In genomic region chr10:34222359-34222758, GRCh38 we compare ENCODE assay signal across 18 cellular contexts.
"Had no signal": no experiment of that assay in that cellular context is flagged by ENCODE, and none has a peak within 500 bp of the region (broad histone marks: within the 10 kb centered on the region; RNA-seq: fewer than 3 reads in every experiment).

No MANE protein-coding gene starts in this region.

- H3K4me1 Mint-ChIP-seq: memory B cell had no signal

- H3K4me3 ChIP-seq: ascending aorta, cardiac muscle cell, colonic mucosa, heart left ventricle, left lung, pancreas, thyroid gland, uterus had no signal

- ATAC-seq: activated CD4-positive, alpha-beta T cell treated with anti-CD3 and anti-CD28 coated beads for 36 hours; activated CD8-positive, alpha-beta T cell treated with anti-CD3 and anti-CD28 coated beads for 36 hours; activated T-cell treated with anti-CD3 and anti-CD28 coated beads, Interleukin-2, amount 50 U/mL, for 72 hours; heart left ventricle; left lung; pancreas had no signal

- H3K27me3 ChIP-seq: ascending aorta, cardiac muscle cell, colonic mucosa, heart left ventricle, left lung, pancreas, thyroid gland, uterus had no signal

- H3K27ac Mint-ChIP-seq: activated CD4-positive, alpha-beta T cell treated with anti-CD3 and anti-CD28 coated beads for 36 hours; activated CD8-positive, alpha-beta T cell treated with anti-CD3 and anti-CD28 coated beads for 36 hours; activated naive CD8-positive, alpha-beta T cell treated with anti-CD3 and anti-CD28 coated beads, Interleukin-2, amount 10 ng/mL, durations not matched to agents 7 days and 5 days; activated T-cell treated with anti-CD3 and anti-CD28 coated beads, Interleukin-2, amount 50 U/mL, for 72 hours; memory B cell; natural killer cell treated with Interleukin-12 subunit alpha and Interleukin-12 subunit beta and Interleukin-15 and Interleukin-18, amount 100 ng/mL, for 72 hours had no signal

- H3K36me3 ChIP-seq: ascending aorta, cardiac muscle cell, colonic mucosa, heart left ventricle, left lung, pancreas, thyroid gland, uterus had no signal

- H3K4me3 Mint-ChIP-seq: activated CD4-positive, alpha-beta T cell treated with anti-CD3 and anti-CD28 coated beads for 36 hours; activated CD8-positive, alpha-beta T cell treated with anti-CD3 and anti-CD28 coated beads for 36 hours; activated naive CD8-positive, alpha-beta T cell treated with anti-CD3 and anti-CD28 coated beads, Interleukin-2, amount 10 ng/mL, durations not matched to agents 7 days and 5 days; activated T-cell treated with anti-CD3 and anti-CD28 coated beads, Interleukin-2, amount 50 U/mL, for 72 hours; memory B cell; natural killer cell treated with Interleukin-12 subunit alpha and Interleukin-12 subunit beta and Interleukin-15 and Interleukin-18, amount 100 ng/mL, for 72 hours had no signal

- H3K4me1 ChIP-seq: ascending aorta, colonic mucosa, heart left ventricle, left lung, pancreas, uterus had no signal

- H3K9me3 Mint-ChIP-seq: natural killer cell treated with Interleukin-12 subunit alpha and Interleukin-12 subunit beta and Interleukin-15 and Interleukin-18, amount 100 ng/mL, for 72 hours had no signal

- H3K36me3 Mint-ChIP-seq: activated naive CD8-positive, alpha-beta T cell treated with anti-CD3 and anti-CD28 coated beads, Interleukin-2, amount 10 ng/mL, durations not matched to agents 7 days and 5 days; memory B cell; natural killer cell treated with Interleukin-12 subunit alpha and Interleukin-12 subunit beta and Interleukin-15 and Interleukin-18, amount 100 ng/mL, for 72 hours had no signal

- H3K9me3 ChIP-seq: colonic mucosa, pancreas, thyroid gland, uterus had no signal

- H3K27ac ChIP-seq: ascending aorta, cardiac muscle cell, colonic mucosa, heart left ventricle, left lung, pancreas, thyroid gland, uterus had no signal

- DNase-seq: activated CD4-positive, alpha-beta T cell treated with anti-CD3 and anti-CD28 coated beads for 36 hours; activated CD8-positive, alpha-beta memory T cell treated with anti-CD3 and anti-CD28 coated beads, Interleukin-2, amount 50 U/mL, for 4 hours; activated CD8-positive, alpha-beta T cell treated with anti-CD3 and anti-CD28 coated beads for 36 hours; activated naive CD8-positive, alpha-beta T cell treated with anti-CD3 and anti-CD28 coated beads, Interleukin-2, amount 10 ng/mL, durations not matched to agents 7 days and 5 days; activated T-cell treated with anti-CD3 and anti-CD28 coated beads, Interleukin-2, amount 50 U/mL, for 72 hours; colonic mucosa; heart left ventricle; islet precursor cell; left lung; stimulated activated CD4-positive, alpha-beta T cell treated with anti-CD3 and anti-CD28 coated beads, Interleukin-15, amount 100 ng/mL, for 24 hours; stimulated activated CD4-positive, alpha-beta T cell treated with anti-CD3 and anti-CD28 coated beads, Interleukin-4, amount 100 ng/mL, for 24 hours; thyroid gland; uterus had no signal
